ENCODE assay signal across 1 cellular context in the genomic region with DNA sequence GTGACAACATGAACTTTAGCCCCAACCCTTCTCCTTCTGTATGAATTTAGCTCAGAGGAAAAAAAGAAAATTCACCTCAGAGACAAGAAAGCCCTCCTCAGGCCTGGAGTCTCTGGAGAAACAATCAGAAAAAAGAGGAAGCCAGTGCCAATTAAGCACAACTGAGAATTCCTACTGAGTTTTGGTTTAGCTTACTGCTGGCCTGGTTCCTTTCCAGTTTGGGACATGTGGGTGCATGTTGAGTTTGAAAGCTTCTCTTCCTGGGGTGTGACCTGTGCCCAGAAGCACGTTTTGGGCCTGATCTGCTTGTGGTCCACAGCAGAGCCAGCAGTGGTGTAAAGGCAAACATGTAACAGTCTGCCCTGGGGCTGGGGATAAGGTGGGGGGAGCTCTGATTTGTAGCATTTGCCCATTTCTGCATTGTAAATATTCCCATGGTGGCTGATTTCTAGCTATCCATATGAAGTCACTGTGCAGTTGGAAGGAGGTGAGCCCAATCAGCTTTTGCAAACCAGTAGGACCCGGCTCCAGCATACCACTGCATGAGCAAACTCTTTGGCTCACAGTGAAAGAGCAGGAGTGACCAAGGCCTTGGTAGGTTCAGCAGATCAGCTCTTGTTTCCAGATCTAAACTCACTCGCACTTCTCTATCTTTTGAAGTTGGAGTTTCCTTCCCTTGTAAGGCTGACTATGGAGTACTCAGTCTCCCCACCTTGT.
TF ChIP-seq lines count a peak whose summit lies in the region.

No MANE protein-coding gene starts in this region.

TF ChIP-seq in IMR-90, 13 proteins besides CTCF, POLR2A, EP300 and RAD21:
- no peak for TF ChIP-seq USF2 (IDR thresholded peaks at IDR 0.05; ENCODE audit: low read depth, low read length)
- TF ChIP-seq BHLHE40 (IDR thresholded peaks at IDR 0.05; ENCODE audit: low read depth, low read length): no peak
- TF ChIP-seq ELK1 (IDR thresholded peaks at IDR 0.05; ENCODE audit: borderline replicate concordance, low read depth, low read length): no peak
- no peak for TF ChIP-seq RFX5 (IDR thresholded peaks at IDR 0.05; ENCODE audit: low read depth, low read length)
- no peak for TF ChIP-seq MAFK (IDR thresholded peaks at IDR 0.05; ENCODE audit: low read depth, low read length)
- no peak for TF ChIP-seq RCOR1 (IDR thresholded peaks at IDR 0.05; ENCODE audit: insufficient replicate concordance, low read length)
- TF ChIP-seq MXI1 (IDR thresholded peaks at IDR 0.05; ENCODE audit: borderline replicate concordance, low read depth, low read length): no peak
- no peak for TF ChIP-seq SMC3 (IDR thresholded peaks at IDR 0.05; ENCODE audit: low read depth, low read length)
- no peak for TF ChIP-seq CHD1 (IDR thresholded peaks at IDR 0.05; ENCODE audit: low read depth, low read length)
- no peak for TF ChIP-seq NFE2L2 (IDR thresholded peaks at IDR 0.05; ENCODE audit: low read depth, low read length)
- no peak for TF ChIP-seq CEBPB (IDR thresholded peaks at IDR 0.05; ENCODE audit: low read depth, low read length)
- TF ChIP-seq FOS (IDR thresholded peaks at IDR 0.05; ENCODE audit: low read depth, low read length): no peak
- no peak for TF ChIP-seq MAZ (IDR thresholded peaks at IDR 0.05; ENCODE audit: borderline replicate concordance, low read depth, low read length)
